21 cellular contexts compared by ENCODE assay signal in the genomic region with DNA sequence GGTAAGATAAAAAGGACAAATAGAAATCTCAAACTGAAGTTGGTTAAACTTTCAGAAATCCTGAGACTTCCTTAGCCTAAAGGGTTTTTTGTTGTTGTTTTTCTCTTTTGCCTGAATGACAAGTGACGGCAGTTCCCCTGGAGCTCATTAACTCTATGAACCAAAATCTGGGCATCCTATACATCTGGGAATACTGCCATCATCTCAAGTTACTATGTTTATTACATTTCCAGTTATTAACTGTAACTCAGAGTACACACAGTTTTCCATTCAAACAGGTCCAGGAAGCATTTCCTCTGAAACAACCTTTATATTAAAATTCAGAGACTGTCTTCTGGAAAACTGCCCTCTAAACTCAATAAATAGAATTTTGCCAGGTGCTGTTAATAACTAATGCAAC. TPM values are rescaled to one million over a fixed set of nuclear protein-coding genes. Genes with fewer than 3 reads are reported as not detected.
DNase-seq lines count a peak whose midpoint lies in the region; ATAC-seq, FAIRE-seq and TF ChIP-seq lines count a peak whose summit lies in the region.
"Had no signal": no experiment of that assay in that cellular context is flagged by ENCODE, and none has a peak within 500 bp of the region (broad histone marks: within the 10 kb centered on the region; RNA-seq: fewer than 3 reads in every experiment).

No MANE protein-coding gene starts in this region.

- H3K36me3 ChIP-seq in RWPE2 (ENCODE audit: low read depth) = peaks cover 87% of the 10 kb centered on the region
- H3K36me3 ChIP-seq in kidney (ENCODE audit: control insufficient read depth in 1 of 2, insufficient read depth in 2 of 2, low read length in 2 of 2) = peaks cover 10 to 25% of the 10 kb centered on the region in 2 donors

- H3K27me3 Mint-ChIP-seq in activated T-helper 1 cell treated with anti-CD3 and anti-CD28 coated beads, Interleukin-12 subunit alpha, Interleukin-12 subunit beta, Interleukin-2, Interleukin-4 antibody, amounts not matched to agents 30 ng/mL and 10 ng/mL and 1 ng/mL, durations not matched to agents 14 hours and 24 hours and 36 hours (ENCODE audit: insufficient read depth) = no peaks in the 10 kb centered on the region
- H3K27me3 Mint-ChIP-seq: CD8-positive, alpha-beta memory T cell; dendritic cell treated with granulocyte-macrophage colony-stimulating factor and Interleukin-4, amounts not matched to agents 40 ng/mL and 50 ng/mL, for 4 days; natural killer cell treated with Interleukin-12 subunit alpha and Interleukin-12 subunit beta and Interleukin-15 and Interleukin-18, amount 100 ng/mL, for 72 hours had no signal

- H3K9me3 Mint-ChIP-seq in activated T-helper 1 cell treated with anti-CD3 and anti-CD28 coated beads, Interleukin-12 subunit alpha, Interleukin-12 subunit beta, Interleukin-2, Interleukin-4 antibody, amounts not matched to agents 30 ng/mL and 10 ng/mL and 1 ng/mL, durations not matched to agents 14 hours and 24 hours and 36 hours = no peaks in the 10 kb centered on the region
- H3K9me3 Mint-ChIP-seq: CD8-positive, alpha-beta memory T cell; dendritic cell treated with granulocyte-macrophage colony-stimulating factor and Interleukin-4, amounts not matched to agents 40 ng/mL and 50 ng/mL, for 4 days; natural killer cell treated with Interleukin-12 subunit alpha and Interleukin-12 subunit beta and Interleukin-15 and Interleukin-18, amount 100 ng/mL, for 72 hours; T-helper 2 cell treated with Interferon-gamma antibody and Interleukin-4, amounts not matched to agents 5 μg/mL and 100 μg/mL, for 36 hours had no signal

- H3K4me1 Mint-ChIP-seq in activated T-helper 1 cell treated with anti-CD3 and anti-CD28 coated beads, Interleukin-12 subunit alpha, Interleukin-12 subunit beta, Interleukin-2, Interleukin-4 antibody, amounts not matched to agents 30 ng/mL and 10 ng/mL and 1 ng/mL, durations not matched to agents 14 hours and 24 hours and 36 hours (ENCODE audit: low read depth) = no peaks in the 10 kb centered on the region

- H3K27ac Mint-ChIP-seq in activated T-helper 1 cell treated with anti-CD3 and anti-CD28 coated beads, Interleukin-12 subunit alpha, Interleukin-12 subunit beta, Interleukin-2, Interleukin-4 antibody, amounts not matched to agents 30 ng/mL and 10 ng/mL and 1 ng/mL, durations not matched to agents 14 hours and 24 hours and 36 hours = no peak overlapping the region
- H3K27ac Mint-ChIP-seq: CD8-positive, alpha-beta memory T cell; dendritic cell treated with granulocyte-macrophage colony-stimulating factor and Interleukin-4, amounts not matched to agents 40 ng/mL and 50 ng/mL, for 4 days; T-helper 2 cell treated with Interferon-gamma antibody and Interleukin-4, amounts not matched to agents 5 μg/mL and 100 μg/mL, for 36 hours had no signal

- H3K4me3 ChIP-seq in RWPE2 (ENCODE audit: severe bottlenecking) (no peak overlapping the region), kidney (ENCODE audit: low read length in 2 of 2) (no peak overlapping the region)
- H3K4me3 ChIP-seq: ascending aorta, heart right ventricle had no signal

- no peak overlapping the region for H3K4me3 Mint-ChIP-seq in activated T-helper 1 cell treated with anti-CD3 and anti-CD28 coated beads, Interleukin-12 subunit alpha, Interleukin-12 subunit beta, Interleukin-2, Interleukin-4 antibody, amounts not matched to agents 30 ng/mL and 10 ng/mL and 1 ng/mL, durations not matched to agents 14 hours and 24 hours and 36 hours
- H3K4me3 Mint-ChIP-seq: CD8-positive, alpha-beta memory T cell; dendritic cell treated with granulocyte-macrophage colony-stimulating factor and Interleukin-4, amounts not matched to agents 40 ng/mL and 50 ng/mL, for 4 days; natural killer cell treated with Interleukin-12 subunit alpha and Interleukin-12 subunit beta and Interleukin-15 and Interleukin-18, amount 100 ng/mL, for 72 hours; T-helper 2 cell treated with Interferon-gamma antibody and Interleukin-4, amounts not matched to agents 5 μg/mL and 100 μg/mL, for 36 hours had no signal

- peaks cover 37% of the 10 kb centered on the region for H3K36me3 Mint-ChIP-seq in activated T-helper 1 cell treated with anti-CD3 and anti-CD28 coated beads, Interleukin-12 subunit alpha, Interleukin-12 subunit beta, Interleukin-2, Interleukin-4 antibody, amounts not matched to agents 30 ng/mL and 10 ng/mL and 1 ng/mL, durations not matched to agents 14 hours and 24 hours and 36 hours (ENCODE audit: low read depth)

- no peaks in the 10 kb centered on the region for H3K9me3 ChIP-seq in RWPE2 (ENCODE audit: severe bottlenecking)
- no peaks in the 10 kb centered on the region for H3K9me3 ChIP-seq in kidney (ENCODE audit: control insufficient read depth in 1 of 2, low read length in 2 of 2)

- ATAC-seq in RWPE2 (ENCODE audit: low read depth) (no peak), GM19452 (IDR thresholded peaks at IDR 0.05; ENCODE audit: unreplicated experiment) (no peak)
- ATAC-seq: HCT116 had no signal

- intact Hi-C loops in activated T-helper 1 cell treated with anti-CD3 and anti-CD28 coated beads, Interleukin-12 subunit alpha, Interleukin-12 subunit beta, Interleukin-2, Interleukin-4 antibody, amounts not matched to agents 30 ng/mL and 10 ng/mL and 1 ng/mL, durations not matched to agents 14 hours and 24 hours and 36 hours (cut with micrococcal nuclease) = no loop called here
- intact Hi-C loops in kidney (cut with DNase I) = no loop called here

- H3K4me1 ChIP-seq in RWPE2 (ENCODE audit: insufficient read depth, poor library complexity, severe bottlenecking) (peaks cover 32% of the 10 kb centered on the region), kidney (ENCODE audit: control insufficient read depth in 1 of 2, insufficient read depth in 1 of 2, low read depth in 1 of 2, low read length in 2 of 2) (peaks cover 0 to 2% of the 10 kb centered on the region in 2 donors)
- H3K4me1 ChIP-seq: ascending aorta had no signal

- peak; percentile 1 for DNase-seq in DMS 273 treated with DMSO at 0.1 percent for 48 hours (lab: John Stamatoyannopoulos, UW)
- peak; percentile 94 for DNase-seq in NCI-H1105 treated with DMSO at 0.1 percent for 48 hours (lab: John Stamatoyannopoulos, UW)
- DNase-seq in RWPE2 (ENCODE audit: low spot score) = no peak
- DNase-seq in fibroblast of peridontal ligament (ENCODE audit: extremely low read depth) = peak; percentile 33
- no peak for DNase-seq in activated T-helper 1 cell treated with anti-CD3 and anti-CD28 coated beads, Interleukin-12 subunit alpha, Interleukin-12 subunit beta, Interleukin-2, Interleukin-4 antibody, amounts not matched to agents 30 ng/mL and 10 ng/mL and 1 ng/mL, durations not matched to agents 14 hours and 24 hours and 36 hours (ENCODE audit: low spot score)
- no peak for DNase-seq in middle frontal gyrus (ENCODE audit: extremely low spot score, low spot score)
- DNase-seq in kidney = no peak
- DNase-seq: activated CD4-positive, alpha-beta T cell treated with anti-CD3 and anti-CD28 coated beads for 4 hours; activated CD8-positive, alpha-beta memory T cell treated with anti-CD3 and anti-CD28 coated beads, Interleukin-2, amount 50 U/mL, for 48 hours; activated naive CD4-positive, alpha-beta T cell treated with Interleukin-2 at 50 U/mL for 16 hours; CD8-positive, alpha-beta memory T cell; heart right ventricle; SIG-M5 had no signal

- H3K9ac ChIP-seq in kidney (ENCODE audit: low read length in 2 of 2) = no peak overlapping the region

- no peak for FAIRE-seq in kidney (lab: Jason Lieb, UNC)
- FAIRE-seq: GM19239, HTR-8/SVneo had no signal

- no peaks in the 10 kb centered on the region for H3K27me3 ChIP-seq in RWPE2 (ENCODE audit: insufficient read depth, poor library complexity, severe bottlenecking)
- H3K27me3 ChIP-seq: ascending aorta, heart right ventricle had no signal

- TF ChIP-seq CTCF in RWPE2 (IDR thresholded peaks at IDR 0.05; ENCODE audit: poor library complexity, severe bottlenecking) (no peak), kidney (IDR thresholded peaks at IDR 0.05; ENCODE audit: borderline replicate concordance, extremely low read depth, insufficient read depth) (no peak)

- H3K27ac ChIP-seq in RWPE2 (ENCODE audit: poor library complexity, severe bottlenecking) (peak overlapping the region; percentile 64), kidney (ENCODE audit: low read depth in 2 of 2, low read length in 2 of 2) (no peak overlapping the region)
- H3K27ac ChIP-seq: ascending aorta had no signal

RNA-seq across cellular contexts. Expression of gene CDKL1, which starts 55.6 kb away (rescaled TPM):
- 2.4 and 2.5 TPM in 2 replicates for total RNA-seq in activated T-helper 1 cell treated with anti-CD3 and anti-CD28 coated beads, Interleukin-12 subunit alpha, Interleukin-12 subunit beta, Interleukin-2, Interleukin-4 antibody, amounts not matched to agents 30 ng/mL and 10 ng/mL and 1 ng/mL, durations not matched to agents 14 hours and 24 hours and 36 hours
- total RNA-seq in kidney = 60.0 TPM
- polyA plus RNA-seq in kidney (ENCODE audit: insufficient read depth, low read depth, low replicate concordance) = 17.9 TPM

Comparison
In these comparisons a context has a peak if more than half of its experiments do, and no peak if none do; other contexts are left out.
1. DNase-seq: peak in DMS 273 treated with DMSO at 0.1 percent for 48 hours (single experiment), NCI-H1105 treated with DMSO at 0.1 percent for 48 hours (single experiment) and fibroblast of peridontal ligament (single experiment); none in RWPE2 (single experiment), activated T-helper 1 cell treated with anti-CD3 and anti-CD28 coated beads, Interleukin-12 subunit alpha, Interleukin-12 subunit beta, Interleukin-2, Interleukin-4 antibody, amounts not matched to agents 30 ng/mL and 10 ng/mL and 1 ng/mL, durations not matched to agents 14 hours and 24 hours and 36 hours (single experiment), middle frontal gyrus (single experiment) and kidney (single experiment).
2. RNA of gene CDKL1, which starts 55.6 kb away (total RNA-seq): 60.0 TPM in kidney (single experiment); 2.4 to 2.5 TPM in activated T-helper 1 cell treated with anti-CD3 and anti-CD28 coated beads, Interleukin-12 subunit alpha, Interleukin-12 subunit beta, Interleukin-2, Interleukin-4 antibody, amounts not matched to agents 30 ng/mL and 10 ng/mL and 1 ng/mL, durations not matched to agents 14 hours and 24 hours and 36 hours; every median in the first group is over 10 times any median in the second.